In the genomic region with DNA sequence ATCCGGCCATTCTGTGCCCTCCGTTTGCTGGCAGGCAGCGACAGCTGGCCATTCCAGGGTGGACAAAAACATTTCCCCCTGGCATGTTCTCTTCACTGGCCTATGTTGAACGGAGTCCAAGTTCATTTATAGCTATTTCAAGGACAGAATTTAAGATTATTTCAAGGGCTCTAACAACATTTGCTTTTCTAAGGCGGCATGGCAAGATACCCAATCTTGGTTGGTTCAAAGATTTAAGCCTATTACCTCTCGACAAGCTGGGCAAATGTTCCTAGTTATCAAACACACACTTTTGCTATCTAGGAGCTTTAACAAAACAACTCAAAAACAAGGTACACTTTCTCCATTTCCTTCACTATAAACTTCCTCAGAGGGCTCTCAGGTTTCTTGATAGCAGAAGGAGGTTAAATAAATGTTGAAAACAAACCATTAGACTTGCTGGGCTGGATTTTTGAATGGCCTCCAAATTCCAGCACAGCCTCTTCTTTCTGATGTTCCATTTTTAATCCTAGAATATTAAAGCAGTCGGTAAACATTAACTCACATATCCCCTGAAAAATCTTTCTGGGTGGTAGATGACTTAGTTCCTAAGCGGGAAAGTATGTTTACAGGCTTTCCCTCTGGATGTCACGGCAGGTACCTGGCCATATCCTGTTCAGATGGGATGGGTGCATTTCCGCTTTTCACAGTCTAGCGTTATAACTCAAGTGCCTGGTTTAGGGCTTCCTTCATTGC, we compare ENCODE assay signal across 17 cellular contexts.
DNase-seq lines count a peak whose midpoint lies in the region; ATAC-seq, FAIRE-seq and TF ChIP-seq lines count a peak whose summit lies in the region.
"Had no signal": no experiment of that assay in that cellular context is flagged by ENCODE, and none has a peak within 500 bp of the region (broad histone marks: within the 10 kb centered on the region; RNA-seq: fewer than 3 reads in every experiment).

No MANE protein-coding gene starts in this region.

- H3K4me1 ChIP-seq in uterus: no peaks in the 10 kb centered on the region
- H3K4me1 ChIP-seq: Peyer's patch had no signal

- no peaks in the 10 kb centered on the region for H3K36me3 ChIP-seq in uterus
- H3K36me3 ChIP-seq: Peyer's patch had no signal

- no peak for FAIRE-seq in RCC 7860 (lab: Jason Lieb, UNC)

- H3K27me3 ChIP-seq in uterus: no peaks in the 10 kb centered on the region
- H3K27me3 ChIP-seq: Peyer's patch had no signal

- no peak overlapping the region for H3K4me3 ChIP-seq in uterus
- H3K4me3 ChIP-seq: Peyer's patch had no signal

- peak overlapping the region in 1 of 2 donors; percentile 52 for H3K27ac ChIP-seq in uterus
- H3K27ac ChIP-seq: epithelial cell of prostate, Peyer's patch had no signal

- ATAC-seq in HG02571 (IDR thresholded peaks at IDR 0.05; ENCODE audit: unreplicated experiment): no peak
- ATAC-seq in left lobe of liver: no peak
- ATAC-seq: HCT116 had no signal

- DNase-seq in ACHN (peak; percentile 35), RCC 7860 (ENCODE audit: low spot score) (peak; percentile 4), glomerular visceral epithelial cell (ENCODE audit: extremely low spot score) (peak; percentile 73), mucosa of gallbladder (ENCODE audit: low spot score) (peak; percentile 34), AG08395 (ENCODE audit: low spot score) (no peak), left lobe of liver (ENCODE audit: low spot score) (no peak), uterus (no peak)
- DNase-seq: activated B cell treated with CpG ODN at 0.5 μM for 24 hours; activated naive CD4-positive, alpha-beta T cell treated with Interleukin-2 at 50 U/mL for 16 hours; central memory CD4-positive, alpha-beta T cell; NCI-H1694; NCI-H526; Peyer's patch; stimulated activated naive CD4-positive, alpha-beta T cell had no signal

- no peaks in the 10 kb centered on the region for H3K9me3 ChIP-seq in uterus
- H3K9me3 ChIP-seq: Peyer's patch had no signal

- TF ChIP-seq CTCF in uterus (IDR thresholded peaks at IDR 0.05): no peak

- in situ Hi-C loops in ACHN (cut with HindIII; ENCODE audit: low pct_ligation_motif_present, low pct_unique_long_range_greater_than_20kb, low sequenced_read_pairs): no loop called here

- no peak for TF ChIP-seq POLR2A in uterus (IDR thresholded peaks at IDR 0.05)

- intact Hi-C loops in uterus (cut with DNase I; ENCODE audit: low total_unique reads): no loop called here

Comparison
In these comparisons a context has a peak if more than half of its experiments do, and no peak if none do; other contexts are left out.
1. DNase-seq: peak in ACHN (single experiment), RCC 7860 (single experiment), glomerular visceral epithelial cell (single experiment) and mucosa of gallbladder (single experiment); none in AG08395 (single experiment), left lobe of liver (single experiment) and uterus (0 of 2).